8 cellular contexts compared by ENCODE assay signal in genomic region chr7:101058355-101058754, GRCh38. TPM values are rescaled to one million over a fixed set of nuclear protein-coding genes. Genes with fewer than 3 reads are reported as not detected.
A peak's percentile ranks its signal among the peaks of the same experiment; 100 is the strongest.
DNase-seq lines count a peak whose midpoint lies in the region; ATAC-seq and TF ChIP-seq lines count a peak whose summit lies in the region.

No MANE protein-coding gene starts in this region.

- peaks cover 47% of the 10 kb centered on the region for H3K27me3 Mint-ChIP-seq in activated T-cell treated with anti-CD3 and anti-CD28 coated beads, Interleukin-2, amount 50 U/mL, for 24 hours
- peaks cover 14% of the 10 kb centered on the region for H3K27me3 Mint-ChIP-seq in glutamatergic neuron (ENCODE audit: unreplicated experiment)

- H3K9me3 Mint-ChIP-seq in activated T-cell treated with anti-CD3 and anti-CD28 coated beads, Interleukin-2, amount 50 U/mL, for 24 hours = no peaks in the 10 kb centered on the region
- peaks cover 2% of the 10 kb centered on the region for H3K9me3 Mint-ChIP-seq in glutamatergic neuron (ENCODE audit: unreplicated experiment)

- H3K4me3 ChIP-seq in fibroblast of villous mesenchyme (ENCODE audit: low read depth, low read length) = no peak overlapping the region

- intact Hi-C loops in posterior cingulate gyrus (cut with DNase I) = no loop called here

- peaks cover 4% of the 10 kb centered on the region for H3K4me1 Mint-ChIP-seq in activated T-cell treated with anti-CD3 and anti-CD28 coated beads, Interleukin-2, amount 50 U/mL, for 24 hours (ENCODE audit: low read depth)
- H3K4me1 Mint-ChIP-seq in glutamatergic neuron (ENCODE audit: low read depth, unreplicated experiment) = no peaks in the 10 kb centered on the region

- ATAC-seq in GM21737 (IDR thresholded peaks at IDR 0.05; ENCODE audit: unreplicated experiment) = no peak

- H3K36me3 Mint-ChIP-seq in activated T-cell treated with anti-CD3 and anti-CD28 coated beads, Interleukin-2, amount 50 U/mL, for 24 hours (ENCODE audit: low read depth) = no peaks in the 10 kb centered on the region
- H3K36me3 Mint-ChIP-seq in glutamatergic neuron (ENCODE audit: unreplicated experiment) = no peaks in the 10 kb centered on the region

- no peak overlapping the region for H3K4me3 Mint-ChIP-seq in activated T-cell treated with anti-CD3 and anti-CD28 coated beads, Interleukin-2, amount 50 U/mL, for 24 hours
- no peak overlapping the region for H3K4me3 Mint-ChIP-seq in glutamatergic neuron (ENCODE audit: unreplicated experiment)

- TF ChIP-seq CTCF in fibroblast of villous mesenchyme (IDR thresholded peaks at IDR 0.05; ENCODE audit: insufficient read depth, low read depth, low read length) (no peak), glutamatergic neuron (IDR thresholded peaks at IDR 0.05; ENCODE audit: partially characterized antibody, unreplicated experiment) (no peak)

- no peak overlapping the region for H3K27ac Mint-ChIP-seq in activated T-cell treated with anti-CD3 and anti-CD28 coated beads, Interleukin-2, amount 50 U/mL, for 24 hours
- no peak overlapping the region for H3K27ac Mint-ChIP-seq in glutamatergic neuron (ENCODE audit: unreplicated experiment)

- peak; percentile 31 for DNase-seq in CMK (ENCODE audit: low read depth)
- DNase-seq in NCI-H460 (ENCODE audit: extremely low read depth, low read depth) = peak; percentile 57
- DNase-seq in activated T-cell treated with anti-CD3 and anti-CD28 coated beads, Interleukin-2, amount 50 U/mL, for 24 hours = peak; percentile 63
- peak; percentile 74 for DNase-seq in fibroblast of villous mesenchyme (ENCODE audit: low read depth)
- DNase-seq in posterior cingulate gyrus = peak in 9 of 10 donors; percentile 11 to 90 (median 56)
- no peak for DNase-seq in glutamatergic neuron
- no peak for DNase-seq in HPDE6-E6E7 (ENCODE audit: extremely low spot score)

RNA-seq across cellular contexts. Expression of gene TRIM56, which starts 26.9 kb away (rescaled TPM):
- total RNA-seq in NCI-H460 (2014; rRNA removed; shearing (Covaris generic)) = 9.8 and 12.9 TPM in 2 replicates
- polyA plus RNA-seq in NCI-H460 (2014; cell fraction: nucleus; rRNA removed) = 20.2 and 28.5 TPM in 2 replicates
- total RNA-seq in fibroblast of villous mesenchyme (11.0 and 16.0 TPM in 2 replicates), glutamatergic neuron (ENCODE audit: unreplicated experiment) (0.61 TPM)

RNA-seq across cellular contexts. Expression of gene MUC17, which starts 38.5 kb away (rescaled TPM):
- total RNA-seq in NCI-H460 (2014; rRNA removed; shearing (Covaris generic)) = not detected in 2 replicates
- polyA plus RNA-seq in NCI-H460 (2014; cell fraction: nucleus; rRNA removed) = not detected in 2 replicates
- not detected in 2 replicates for total RNA-seq in fibroblast of villous mesenchyme
- total RNA-seq in glutamatergic neuron (ENCODE audit: unreplicated experiment) = not detected

Comparison
In these comparisons a context has a peak if more than half of its experiments do, and no peak if none do; other contexts are left out.
1. DNase-seq: peak in CMK (single experiment), NCI-H460 (single experiment), activated T-cell treated with anti-CD3 and anti-CD28 coated beads, Interleukin-2, amount 50 U/mL, for 24 hours (single experiment), fibroblast of villous mesenchyme (single experiment) and posterior cingulate gyrus (9 of 10); none in glutamatergic neuron (single experiment) and HPDE6-E6E7 (single experiment).